ENCODE assay signal across 33 cellular contexts in the genomic region with DNA sequence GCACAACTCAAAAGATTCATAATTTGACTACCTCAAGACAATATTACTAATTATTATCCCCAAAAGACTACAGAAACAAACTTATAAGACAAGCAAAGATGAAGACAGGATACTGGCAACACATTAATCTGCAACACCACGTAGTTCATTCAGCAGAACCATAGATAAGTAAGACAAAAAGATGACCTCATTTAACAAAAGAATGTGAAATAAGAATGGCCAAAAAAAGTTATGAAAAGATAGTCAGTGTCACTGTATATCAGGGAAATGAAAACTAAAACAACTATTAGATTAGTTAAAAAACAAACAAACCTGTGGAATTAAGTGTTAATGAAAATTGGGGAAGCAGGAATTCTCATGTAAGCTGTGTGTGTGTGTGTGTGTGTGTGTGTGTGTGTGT.
"Had no signal": no experiment of that assay in that cellular context is flagged by ENCODE, and none has a peak within 500 bp of the region (broad histone marks: within the 10 kb centered on the region; RNA-seq: fewer than 3 reads in every experiment).

No MANE protein-coding gene starts in this region.

- H3K9me3 ChIP-seq: esophagus squamous epithelium, gastrocnemius medialis had no signal

- H3K36me3 ChIP-seq: gastrocnemius medialis had no signal

- ATAC-seq: activated CD4-positive, CD25-positive, alpha-beta regulatory T cell treated with anti-CD3 and anti-CD28 coated beads, Interleukin-2, amount 50 U/mL, for 24 hours; activated CD8-positive, alpha-beta T cell treated with anti-CD3 and anti-CD28 coated beads for 36 hours; activated T-cell treated with anti-CD3 and anti-CD28 coated beads, Interleukin-2, amount 50 U/mL, for 4 hours; activated T-helper 17 cell treated with anti-CD3 and anti-CD28 coated beads, Interleukin-2, amount 50 U/mL, for 72 hours; effector memory CD8-positive, alpha-beta T cell; foreskin keratinocyte; gastrocnemius medialis; T-helper 17 cell had no signal

- H3K27me3 ChIP-seq: brain microvascular endothelial cell, esophagus squamous epithelium, foreskin keratinocyte, gastrocnemius medialis had no signal

- H3K4me1 ChIP-seq: esophagus squamous epithelium, foreskin keratinocyte had no signal

- DNase-seq: activated B cell treated with CpG ODN at 0.5 μM for 24 hours; activated CD4-positive, alpha-beta T cell treated with anti-CD3 and anti-CD28 coated beads for 48 hours; activated CD4-positive, alpha-beta T cell treated with anti-CD3 and anti-CD28 coated beads, Interleukin-2, amount 50 U/mL, for 1 hour; activated CD4-positive, alpha-beta T cell treated with anti-CD3 and anti-CD28 coated beads, Interleukin-2, amount 50 U/mL, for 48 hours; activated CD8-positive, alpha-beta memory T cell treated with anti-CD3 and anti-CD28 coated beads for 24 hours; activated CD8-positive, alpha-beta T cell treated with anti-CD3 and anti-CD28 coated beads for 36 hours; activated effector memory CD4-positive, alpha-beta T cell treated with Interleukin-2 at 50 U/mL for 16 hours; activated gamma-delta T cell treated with Interleukin-2 at 50 U/mL for 16 hours; activated naive CD4-positive, alpha-beta T cell treated with anti-CD3 and anti-CD28 coated beads, Interleukin-2, amount 50 U/mL, for 16 hours; activated naive CD4-positive, alpha-beta T cell treated with Interleukin-2 at 50 U/mL for 16 hours; activated T-cell treated with anti-CD3 and anti-CD28 coated beads, Interleukin-2, amount 50 U/mL, for 4 hours; amniotic stem cell; anterior cingulate cortex; brain microvascular endothelial cell; cortex of kidney; dermis blood vessel endothelial cell; effector CD4-positive, alpha-beta T cell; effector memory CD8-positive, alpha-beta T cell; esophagus squamous epithelium; foreskin keratinocyte; gastrocnemius medialis; glutamatergic neuron; T-helper 1 cell; T-helper 17 cell; T1000; WERI-Rb-1 had no signal

- H3K4me3 ChIP-seq: esophagus squamous epithelium, gastrocnemius medialis had no signal

- FAIRE-seq: astrocyte, bronchial epithelial cell, endometrium, endothelial cell of umbilical vein had no signal

- H3K27ac ChIP-seq: brain microvascular endothelial cell, epithelial cell of prostate, esophagus squamous epithelium, foreskin keratinocyte, gastrocnemius medialis, WERI-Rb-1 had no signal
